ENCODE assay signal across 11 cellular contexts in genomic region chr3:183073839-183074615, GRCh38. TPM values are rescaled to one million over a fixed set of nuclear protein-coding genes. Genes with fewer than 3 reads are reported as not detected.
DNase-seq lines count a peak whose midpoint lies in the region; ATAC-seq and TF ChIP-seq lines count a peak whose summit lies in the region.
"Had no signal": no experiment of that assay in that cellular context is flagged by ENCODE, and none has a peak within 500 bp of the region (broad histone marks: within the 10 kb centered on the region; RNA-seq: fewer than 3 reads in every experiment).

No MANE protein-coding gene starts in this region.

- H3K9me3 ChIP-seq in effector memory CD4-positive, alpha-beta T cell (ENCODE audit: control insufficient read depth, low read length), result no peaks in the 10 kb centered on the region
- no peaks in the 10 kb centered on the region; the same call in 1 of the 2 replicates for H3K9me3 ChIP-seq in SK-N-SH

- WGBS in SK-N-SH (ENCODE audit: low lambda C conversion rate), result 84% methylated on average over 8 of the region's 8 CpGs

- POLR2A ChIA-PET in SK-N-SH (lab: Yijun Ruan, JAX), result no interaction called here

- H4K20me1 ChIP-seq in SK-N-SH (ENCODE audit: insufficient read depth), result no peaks in the 10 kb centered on the region

- H3K36me3 Mint-ChIP-seq in neural crest cell (ENCODE audit: low read depth), result peaks cover 50% of the 10 kb centered on the region

- H3K27me3 ChIP-seq in effector memory CD4-positive, alpha-beta T cell (replicated peaks; ENCODE audit: control insufficient read depth, insufficient read depth, low read length, poor library complexity, severe bottlenecking), result no peaks in the 10 kb centered on the region
- no peaks in the 10 kb centered on the region for H3K27me3 ChIP-seq in SK-N-SH (ENCODE audit: insufficient read depth)

- DNase-seq in ELR (ENCODE audit: low read depth), result peak; percentile 78
- peak; percentile 39 for DNase-seq in NOMO-1 treated with dmso at 0.1 percent for 144 hours (lab: John Stamatoyannopoulos, UW; ENCODE audit: unreplicated experiment)
- no peak for DNase-seq in neural crest cell (ENCODE audit: low read depth, low spot score)
- no peak for DNase-seq in effector memory CD4-positive, alpha-beta T cell
- DNase-seq in NCI-H446 (lab: John Stamatoyannopoulos, UW), result no peak
- DNase-seq in SK-N-SH, result no peak
- DNase-seq: DMS79; NCI-H2081; stimulated activated naive CD4-positive, alpha-beta T cell had no signal

- H3K36me3 ChIP-seq in effector memory CD4-positive, alpha-beta T cell (ENCODE audit: control insufficient read depth, insufficient read depth, low read length), result peaks cover 26% of the 10 kb centered on the region
- peaks cover 18 to 42% of the 10 kb centered on the region in 2 experiments for H3K36me3 ChIP-seq in SK-N-SH (replicated peaks in 1 of 2; ENCODE audit: control insufficient read depth in 1 of 2, insufficient read depth in 2 of 2, low read length in 1 of 2)

- no peaks in the 10 kb centered on the region for H3K4me1 ChIP-seq in effector memory CD4-positive, alpha-beta T cell (ENCODE audit: control insufficient read depth, insufficient read depth, low read length, poor library complexity, severe bottlenecking)
- H3K4me1 ChIP-seq in SK-N-SH (ENCODE audit: control insufficient read depth in 1 of 2, insufficient read depth in 2 of 2, low read depth in 1 of 2, low read length in 1 of 2), result no peaks in the 10 kb centered on the region

- H3K4me1 Mint-ChIP-seq in neural crest cell, result peaks cover 7% of the 10 kb centered on the region

- H3K27ac Mint-ChIP-seq in neural crest cell (ENCODE audit: unreplicated experiment), result peak overlapping the region; percentile 29

- no peak overlapping the region for H3K4me3 ChIP-seq in effector memory CD4-positive, alpha-beta T cell (ENCODE audit: insufficient read depth, low read depth, low read length, poor library complexity, severe bottlenecking)
- no peak overlapping the region for H3K4me3 ChIP-seq in SK-N-SH (ENCODE audit: low read depth in 2 of 2, low read length in 1 of 2)

- no peaks in the 10 kb centered on the region for H3K79me2 ChIP-seq in SK-N-SH (ENCODE audit: insufficient read depth)

- no peak overlapping the region for H3K4me2 ChIP-seq in SK-N-SH

- CTCF ChIA-PET in SK-N-SH (lab: Yijun Ruan, JAX), result interaction anchor here (0.9 to 1.7 kb wide), 2 partner anchors 12 to 18 kb away, joined by 3 to 7 read pairs; no protein-coding TSS in a partner anchor

- H3K9me3 Mint-ChIP-seq in neural crest cell, result peaks cover 13% of the 10 kb centered on the region

- no peak for TF ChIP-seq EP300 in SK-N-SH (IDR thresholded peaks at IDR 0.05; ENCODE audit: borderline replicate concordance in 1 of 2, low read depth in 1 of 2, low read length in 1 of 2)

- TF ChIP-seq CTCF in neural crest cell (conservative IDR thresholded peaks at IDR 0.05) (no peak), SK-N-SH (IDR thresholded peaks at IDR 0.05) (no peak)

- H3F3A ChIP-seq in SK-N-SH (replicated peaks; ENCODE audit: insufficient read depth), result no peaks in the 10 kb centered on the region

- H3K9me2 ChIP-seq in SK-N-SH, result no peaks in the 10 kb centered on the region

- H3K4me3 Mint-ChIP-seq in neural crest cell, result no peak overlapping the region

- ATAC-seq in HG03135 (IDR thresholded peaks at IDR 0.05; ENCODE audit: unreplicated experiment), result no peak

- H3K9ac ChIP-seq in SK-N-SH, result no peak overlapping the region

- no peaks in the 10 kb centered on the region for H3K27me3 Mint-ChIP-seq in neural crest cell (ENCODE audit: low read depth)

- H3K27ac ChIP-seq in cingulate gyrus (ENCODE audit: low read depth, low read length) (peak overlapping the region; percentile 8), SK-N-SH (ENCODE audit: low read depth in 2 of 2, low read length in 1 of 2) (no peak overlapping the region)
- H3K27ac ChIP-seq in effector memory CD4-positive, alpha-beta T cell (ENCODE audit: insufficient read depth, low read length, poor library complexity, severe bottlenecking), result no peak overlapping the region

- TF ChIP-seq RAD21 in SK-N-SH (IDR thresholded peaks at IDR 0.05; ENCODE audit: low read length), result no peak

- H2AFZ ChIP-seq in SK-N-SH (ENCODE audit: low read depth), result no peak overlapping the region

TF ChIP-seq in SK-N-SH, 30 proteins besides CTCF, POLR2A, EP300 and RAD21:
- TF ChIP-seq RXRA (IDR thresholded peaks at IDR 0.05; ENCODE audit: borderline replicate concordance, low read depth) (no peak), REST (IDR thresholded peaks at IDR 0.05; ENCODE audit: low read depth, low read length) (no peak), USF2 (IDR thresholded peaks at IDR 0.05; ENCODE audit: borderline replicate concordance, low read depth, low read length) (no peak), NFIC (IDR thresholded peaks at IDR 0.05; ENCODE audit: borderline replicate concordance) (no peak), FOXM1 (IDR thresholded peaks at IDR 0.05; ENCODE audit: low read depth) (no peak), SMC3 (IDR thresholded peaks at IDR 0.05; ENCODE audit: low read depth, low read length) (no peak), GABPA (IDR thresholded peaks at IDR 0.05; ENCODE audit: low read depth) (no peak)

RNA-seq across cellular contexts. Expression of gene MCCC1, which starts 25.3 kb away (rescaled TPM):
- 28.8 and 30.6 TPM in 2 replicates for total RNA-seq in neural crest cell
- polyA plus RNA-seq in SK-N-SH (2012; rRNA removed), result 15.4 and 19.4 TPM in 2 replicates
- 17.6 and 18.1 TPM in 2 replicates for polyA plus RNA-seq in SK-N-SH (2012; cell fraction: cytosol; rRNA removed)
- 12.9 and 19.6 TPM in 2 replicates for polyA plus RNA-seq in SK-N-SH (2012; cell fraction: nucleus; rRNA removed)

Comparison
In these comparisons a context has a peak if more than half of its experiments do, and no peak if none do; other contexts are left out.
1. DNase-seq: peak in ELR (single experiment) and NOMO-1 treated with dmso at 0.1 percent for 144 hours (single experiment); none in neural crest cell (single experiment), effector memory CD4-positive, alpha-beta T cell (0 of 3), NCI-H446 (0 of 2) and SK-N-SH (single experiment).